In genomic region chr10:132112611-132113010, GRCh38 we compare ENCODE assay signal across 25 cellular contexts. TPM values are rescaled to one million over a fixed set of nuclear protein-coding genes. Genes with fewer than 3 reads are reported as not detected.
DNase-seq lines count a peak whose midpoint lies in the region; ATAC-seq and TF ChIP-seq lines count a peak whose summit lies in the region.
"Had no signal": no experiment of that assay in that cellular context is flagged by ENCODE, and none has a peak within 500 bp of the region (broad histone marks: within the 10 kb centered on the region; RNA-seq: fewer than 3 reads in every experiment).

No MANE protein-coding gene starts in this region.

- H3K9me3 ChIP-seq in BLaER1 (no peaks in the 10 kb centered on the region), Peyer's patch (no peaks in the 10 kb centered on the region), esophagus squamous epithelium (no peaks in the 10 kb centered on the region), prostate gland (no peaks in the 10 kb centered on the region)
- H3K9me3 ChIP-seq: BLaER1 treated with 17β-estradiol and CSF1 and Interleukin-3, amounts not matched to agents 10 nM and 100 nM; Caco-2; HAP-1; psoas muscle; tibial nerve had no signal

- H3K36me3 ChIP-seq in BLaER1 (no peaks in the 10 kb centered on the region), Peyer's patch (no peaks in the 10 kb centered on the region), esophagus squamous epithelium (no peaks in the 10 kb centered on the region), prostate gland (no peaks in the 10 kb centered on the region)
- H3K36me3 ChIP-seq: BLaER1 treated with 17β-estradiol and CSF1 and Interleukin-3, amounts not matched to agents 10 nM and 100 nM; HAP-1; tibial nerve had no signal

- H3K9ac ChIP-seq in BLaER1: no peak overlapping the region
- H3K9ac ChIP-seq: BLaER1 treated with 17β-estradiol and CSF1 and Interleukin-3, amounts not matched to agents 10 nM and 100 nM had no signal

- WGBS in esophagus squamous epithelium, 2 donors: 73 to 75% methylated on average over 10 of the region's 10 CpGs
- WGBS in prostate gland: 93% methylated on average over 10 of the region's 10 CpGs

- H3K27me3 ChIP-seq in BLaER1 (no peaks in the 10 kb centered on the region), Peyer's patch (no peaks in the 10 kb centered on the region), esophagus squamous epithelium (peaks cover 0 to 17% (median 0%) of the 10 kb centered on the region in 4 donors), prostate gland (replicated peaks; ENCODE audit: insufficient read depth) (no peaks in the 10 kb centered on the region)
- H3K27me3 ChIP-seq: tibial nerve had no signal

- ATAC-seq in left lobe of liver: no peak
- ATAC-seq: PC-3, psoas muscle had no signal

- no peak for TF ChIP-seq POLR2A in Peyer's patch (IDR thresholded peaks at IDR 0.05)
- no peak for TF ChIP-seq POLR2A in esophagus squamous epithelium (IDR thresholded peaks at IDR 0.05)
- TF ChIP-seq POLR2A in prostate gland (IDR thresholded peaks at IDR 0.05): no peak

- intact Hi-C loops in posterior vena cava (cut with DNase I) (no loop called here), esophagus squamous epithelium (cut with DNase I) (no loop called here), prostate gland (cut with DNase I) (no loop called here)

- H3K4me3 ChIP-seq in BLaER1: no peak overlapping the region
- no peak overlapping the region for H3K4me3 ChIP-seq in Peyer's patch
- H3K4me3 ChIP-seq in esophagus squamous epithelium: no peak overlapping the region
- H3K4me3 ChIP-seq in prostate gland: no peak overlapping the region
- H3K4me3 ChIP-seq: BLaER1 treated with 17β-estradiol and CSF1 and Interleukin-3, amounts not matched to agents 10 nM and 100 nM; HAP-1; hepatocyte; psoas muscle; tibial nerve had no signal

- H3K4me2 ChIP-seq in BLaER1: peak overlapping the region; percentile 22; the same call in 1 of the 2 replicates
- H3K4me2 ChIP-seq: hepatocyte had no signal

- H3K27ac ChIP-seq in BLaER1 (no peak overlapping the region), Peyer's patch (no peak overlapping the region), esophagus squamous epithelium (no peak overlapping the region), prostate gland (no peak overlapping the region)
- H3K27ac ChIP-seq: BLaER1 treated with 17β-estradiol and CSF1 and Interleukin-3, amounts not matched to agents 10 nM and 100 nM; hepatocyte; psoas muscle; tibial nerve had no signal

- H3K4me1 ChIP-seq in BLaER1: peaks cover 45% of the 10 kb centered on the region
- no peaks in the 10 kb centered on the region for H3K4me1 ChIP-seq in Peyer's patch
- H3K4me1 ChIP-seq in esophagus squamous epithelium: no peaks in the 10 kb centered on the region
- H3K4me1 ChIP-seq in prostate gland (replicated peaks): no peaks in the 10 kb centered on the region
- H3K4me1 ChIP-seq: HAP-1, psoas muscle had no signal

- peak in 2 of 3 donors; percentile 14 to 36 for DNase-seq in Peyer's patch
- peak; percentile 26 for DNase-seq in left lobe of liver (ENCODE audit: low spot score)
- DNase-seq in posterior vena cava (ENCODE audit: low spot score): peak; percentile 53
- DNase-seq in stimulated activated naive CD4-positive, alpha-beta T cell (lab: John Stamatoyannopoulos, UW): no peak
- DNase-seq in esophagus squamous epithelium (lab: John Stamatoyannopoulos, UW): no peak
- no peak for DNase-seq in prostate gland (ENCODE audit: low spot score)
- DNase-seq: activated CD4-positive, alpha-beta T cell treated with anti-CD3 and anti-CD28 coated beads for 4 hours; activated naive CD4-positive, alpha-beta T cell treated with anti-CD3 and anti-CD28 coated beads, Interleukin-2, amount 50 U/mL, for 16 hours; GDM1; immature natural killer cell; NCI-H1048; NCI-H1694 treated with DMSO at 0.1 percent for 48 hours; NCI-H2171; NCI-H524; PC-3; SHP77 treated with DMSO at 0.1 percent for 48 hours; stimulated activated naive CD8-positive, alpha-beta T cell treated with anti-CD3 and anti-CD28 coated beads, Interleukin-15, amount 100 ng/mL, for 72 hours had no signal

- peaks cover 6% of the 10 kb centered on the region for H4K20me1 ChIP-seq in BLaER1

- no peak for TF ChIP-seq CTCF in Peyer's patch (IDR thresholded peaks at IDR 0.05)
- TF ChIP-seq CTCF in esophagus squamous epithelium (IDR thresholded peaks at IDR 0.05): no peak
- TF ChIP-seq CTCF in prostate gland (IDR thresholded peaks at IDR 0.05): no peak

RNA-seq across cellular contexts. Expression of gene JAKMIP3, which starts 46.9 kb away (rescaled TPM):
- 1 to 10 TPM in 1 of 4 donors, under 1 TPM in 3; 0.18 to 2.5 (median 0.23) TPM for total RNA-seq in Peyer's patch
- 0.28 TPM for total RNA-seq in left lobe of liver
- total RNA-seq in posterior vena cava: under 1 TPM; 0.60 to 0.62 TPM
- total RNA-seq in esophagus squamous epithelium: under 1 TPM in 3 of 4 donors, not detected in 1; 0.04 to 0.19 (median 0.13) TPM
- 1 to 10 TPM; 2.6 to 3.4 TPM for total RNA-seq in prostate gland
- total RNA-seq: bronchial epithelial cell had no signal

Comparison
In these comparisons a context has a peak if more than half of its experiments do, and no peak if none do; other contexts are left out.
1. DNase-seq: peak in Peyer's patch (2 of 3), left lobe of liver (single experiment) and posterior vena cava (single experiment); none in stimulated activated naive CD4-positive, alpha-beta T cell (0 of 6), esophagus squamous epithelium (single experiment) and prostate gland (single experiment).